ENCODE assay signal across 1 cellular context in the genomic region with DNA sequence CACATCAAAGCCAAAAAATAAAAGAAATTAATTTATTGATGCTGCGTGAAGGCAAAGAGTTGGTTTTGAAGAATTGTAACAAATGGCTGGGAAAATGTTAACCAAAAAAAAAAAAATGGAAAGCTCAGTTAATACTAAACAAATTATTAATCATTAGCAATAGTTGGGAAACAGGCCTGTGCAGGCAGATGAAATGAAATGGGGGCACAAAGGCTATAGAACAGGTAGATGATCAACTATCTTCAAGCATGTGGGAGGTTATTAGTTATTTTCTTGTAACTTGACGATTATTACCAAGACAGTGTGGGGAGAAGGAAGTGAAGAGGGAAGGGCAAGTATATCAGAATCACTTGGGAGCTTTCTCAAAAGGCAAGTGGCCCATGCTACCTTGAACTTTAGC.
TF ChIP-seq lines count a peak whose summit lies in the region.

No MANE protein-coding gene starts in this region.

TF ChIP-seq in A549, 52 proteins besides CTCF, POLR2A, EP300 and RAD21 (continued from another document):
- TF ChIP-seq, protein P1, sequence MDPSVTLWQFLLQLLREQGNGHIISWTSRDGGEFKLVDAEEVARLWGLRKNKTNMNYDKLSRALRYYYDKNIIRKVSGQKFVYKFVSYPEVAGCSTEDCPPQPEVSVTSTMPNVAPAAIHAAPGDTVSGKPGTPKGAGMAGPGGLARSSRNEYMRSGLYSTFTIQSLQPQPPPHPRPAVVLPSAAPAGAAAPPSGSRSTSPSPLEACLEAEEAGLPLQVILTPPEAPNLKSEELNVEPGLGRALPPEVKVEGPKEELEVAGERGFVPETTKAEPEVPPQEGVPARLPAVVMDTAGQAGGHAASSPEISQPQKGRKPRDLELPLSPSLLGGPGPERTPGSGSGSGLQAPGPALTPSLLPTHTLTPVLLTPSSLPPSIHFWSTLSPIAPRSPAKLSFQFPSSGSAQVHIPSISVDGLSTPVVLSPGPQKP (IDR thresholded peaks at IDR 0.05; ENCODE audit: low read depth, low read length), result no peak
- TF ChIP-seq HOXB5 (CRISPR knock-in tag; IDR thresholded peaks at IDR 0.05) (no peak), SMC3 (IDR thresholded peaks at IDR 0.05) (no peak), SREBF2 (IDR thresholded peaks at IDR 0.05) (no peak), HEYL (CRISPR knock-in tag; IDR thresholded peaks at IDR 0.05) (no peak), BHLHE40 (IDR thresholded peaks at IDR 0.05; ENCODE audit: low read depth, low read length) (no peak), CBX2 (IDR thresholded peaks at IDR 0.05; ENCODE audit: borderline replicate concordance, low read depth) (no peak), MYC (IDR thresholded peaks at IDR 0.05; ENCODE audit: borderline replicate concordance, low read length) (no peak), NR3C1 (IDR thresholded peaks at IDR 0.05) (no peak), TFCP2L1 (CRISPR knock-in tag; IDR thresholded peaks at IDR 0.05) (no peak)
- TF ChIP-seq, protein P2, sequence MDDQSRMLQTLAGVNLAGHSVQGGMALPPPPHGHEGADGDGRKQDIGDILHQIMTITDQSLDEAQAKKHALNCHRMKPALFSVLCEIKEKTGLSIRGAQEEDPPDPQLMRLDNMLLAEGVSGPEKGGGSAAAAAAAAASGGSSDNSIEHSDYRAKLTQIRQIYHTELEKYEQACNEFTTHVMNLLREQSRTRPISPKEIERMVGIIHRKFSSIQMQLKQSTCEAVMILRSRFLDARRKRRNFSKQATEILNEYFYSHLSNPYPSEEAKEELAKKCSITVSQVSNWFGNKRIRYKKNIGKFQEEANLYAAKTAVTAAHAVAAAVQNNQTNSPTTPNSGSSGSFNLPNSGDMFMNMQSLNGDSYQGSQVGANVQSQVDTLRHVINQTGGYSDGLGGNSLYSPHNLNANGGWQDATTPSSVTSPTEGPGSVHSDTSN (IDR thresholded peaks at IDR 0.05), result no peak
